Comparison of ENCODE assay signal across 6 cellular contexts in genomic region chr17:48625502-48626201, GRCh38. TPM values are rescaled to one million over a fixed set of nuclear protein-coding genes. Genes with fewer than 3 reads are reported as not detected.
A peak's percentile ranks its signal among the peaks of the same experiment; 100 is the strongest.
DNase-seq lines count a peak whose midpoint lies in the region; ATAC-seq and TF ChIP-seq lines count a peak whose summit lies in the region.

No MANE protein-coding gene starts in this region.

- TF ChIP-seq POLR2A in uterus (IDR thresholded peaks at IDR 0.05): peak in 1 of 2 donors; percentile 26

- H3K9ac ChIP-seq in iPS-18a (ENCODE audit: low read length): no peak overlapping the region

- intact Hi-C loops in uterus (cut with DNase I; ENCODE audit: low total_unique reads) (no loop called here), posterior cingulate gyrus (cut with DNase I) (no loop called here)

- H3K27ac ChIP-seq in WERI-Rb-1 (no peak overlapping the region), iPS-18a (ENCODE audit: low read length) (no peak overlapping the region), uterus (peak overlapping the region; percentile 26 to 44)

- H3K4me3 ChIP-seq in HAP-1 (peak overlapping the region; percentile 39), WERI-Rb-1 (ENCODE audit: low read depth, low read length) (peak overlapping the region; percentile 42), iPS-18a (ENCODE audit: low read length) (peak overlapping the region; percentile 16), uterus (peak overlapping the region; percentile 3 to 22)

- in situ Hi-C loops in HAP-1 (cut with MboI; ENCODE audit: low sequenced_read_pairs): no loop called here

- H3K9me3 ChIP-seq in HAP-1: no peaks in the 10 kb centered on the region
- H3K9me3 ChIP-seq in WERI-Rb-1 (ENCODE audit: severe bottlenecking): peaks cover 3% of the 10 kb centered on the region
- no peaks in the 10 kb centered on the region for H3K9me3 ChIP-seq in iPS-18a (ENCODE audit: control insufficient read depth, low read depth, low read length)
- H3K9me3 ChIP-seq in uterus: no peaks in the 10 kb centered on the region

- H3K27me3 ChIP-seq in HAP-1 (ENCODE audit: low read depth): peaks cover 84% of the 10 kb centered on the region
- peaks cover 99% of the 10 kb centered on the region for H3K27me3 ChIP-seq in WERI-Rb-1 (ENCODE audit: insufficient read depth, low read depth, severe bottlenecking)
- H3K27me3 ChIP-seq in iPS-18a (ENCODE audit: control insufficient read depth, insufficient read depth, low read length): peaks cover 100% of the 10 kb centered on the region
- peaks cover 24 to 82% of the 10 kb centered on the region in 2 donors for H3K27me3 ChIP-seq in uterus

- H3K36me3 ChIP-seq in HAP-1 (replicated peaks): no peaks in the 10 kb centered on the region
- H3K36me3 ChIP-seq in WERI-Rb-1: no peaks in the 10 kb centered on the region
- H3K36me3 ChIP-seq in iPS-18a (ENCODE audit: control insufficient read depth, low read depth, low read length): no peaks in the 10 kb centered on the region
- H3K36me3 ChIP-seq in uterus: no peaks in the 10 kb centered on the region

- no peak for ATAC-seq in GM21737 (IDR thresholded peaks at IDR 0.05; ENCODE audit: unreplicated experiment)

- no peaks in the 10 kb centered on the region for H3K4me1 ChIP-seq in HAP-1
- H3K4me1 ChIP-seq in iPS-18a (ENCODE audit: control insufficient read depth, low read depth, low read length): no peaks in the 10 kb centered on the region
- H3K4me1 ChIP-seq in uterus: peaks cover 0 to 15% of the 10 kb centered on the region in 2 donors

- TF ChIP-seq CTCF in WERI-Rb-1 (IDR thresholded peaks at IDR 0.05; ENCODE audit: low read depth, low read length): no peak
- no peak for TF ChIP-seq CTCF in uterus (IDR thresholded peaks at IDR 0.05)

- DNase-seq in HAP-1 (ENCODE audit: low spot score in 2 of 2) (peak; percentile 33 to 69), WERI-Rb-1 (peak; percentile 26), uterus (peak in 1 of 2 donors; percentile 52), posterior cingulate gyrus (no peak)

RNA-seq across cellular contexts. Expression of gene HOXB9, which starts 0.5 kb away (rescaled TPM):
- total RNA-seq in uterus: 1 to 10 TPM in 1 of 4 donors, under 1 TPM in 1, not detected in 2; 0.43 to 1.0 TPM

RNA-seq across cellular contexts. Expression of gene HOXB8, which starts 10.6 kb away (rescaled TPM):
- total RNA-seq in uterus: 1 to 10 TPM in 2 of 4 donors, under 1 TPM in 1, not detected in 1; 0.29 to 9.5 (median 1.9) TPM

RNA-seq across cellular contexts. Expression of gene HOXB7, which starts 14.8 kb away (rescaled TPM):
- 1 to 10 TPM in 3 of 4 donors, not detected in 1; 1.0 to 6.9 (median 3.5) TPM for total RNA-seq in uterus

RNA-seq across cellular contexts. Expression of gene HOXB6, which starts 20.9 kb away (rescaled TPM):
- total RNA-seq in uterus: 10 to 100 TPM in 1 of 4 donors, 1 to 10 TPM in 1, under 1 TPM in 1, not detected in 1; 0.88 to 18.2 (median 7.3) TPM

RNA-seq across cellular contexts. Expression of gene HOXB5, which starts 32.1 kb away (rescaled TPM):
- 1 to 10 TPM in 1 of 4 donors, under 1 TPM in 2, not detected in 1; 0.55 to 2.5 (median 0.59) TPM for total RNA-seq in uterus

Comparison
In these comparisons a context has a peak if more than half of its experiments do, and no peak if none do; other contexts are left out.
1. DNase-seq: peak in HAP-1 (2 of 2) and WERI-Rb-1 (single experiment); none in posterior cingulate gyrus (0 of 10).
2. H3K27ac ChIP-seq: peak in uterus (2 of 2); none in WERI-Rb-1 (single experiment) and iPS-18a (single experiment).
3. Peak in every context shown above with its lines, with median percentiles within 50 percentile points of each other: H3K4me3 ChIP-seq.